25 cellular contexts compared by ENCODE assay signal in the genomic region with DNA sequence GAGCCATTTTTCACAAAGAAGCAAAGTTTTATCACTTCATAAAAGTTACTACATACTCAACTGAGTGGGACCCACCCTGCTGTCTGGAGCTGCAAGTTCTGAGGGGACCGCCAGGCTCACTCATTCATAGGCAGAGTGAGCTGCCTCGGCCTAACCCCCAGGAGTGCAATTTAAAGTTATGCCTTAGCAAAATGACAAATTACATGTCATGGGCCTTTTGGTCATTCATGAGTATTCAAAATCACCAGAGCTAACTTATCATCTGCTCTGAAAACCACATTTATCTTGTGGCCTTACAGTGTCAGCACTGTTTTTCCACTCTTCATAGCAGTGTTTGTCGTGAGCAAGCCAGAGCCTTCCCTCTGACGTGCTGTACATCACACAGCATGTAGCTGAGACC.
A peak's percentile ranks its signal among the peaks of the same experiment; 100 is the strongest.
DNase-seq lines count a peak whose midpoint lies in the region; ATAC-seq, FAIRE-seq and TF ChIP-seq lines count a peak whose summit lies in the region.
"Had no signal": no experiment of that assay in that cellular context is flagged by ENCODE, and none has a peak within 500 bp of the region (broad histone marks: within the 10 kb centered on the region; RNA-seq: fewer than 3 reads in every experiment).

No MANE protein-coding gene starts in this region.

- H3K27ac Mint-ChIP-seq in nephron = peak overlapping the region; percentile 51 to 73 (median 68)
- H3K27ac Mint-ChIP-seq: activated CD4-positive, alpha-beta T cell treated with anti-CD3 and anti-CD28 coated beads for 36 hours; activated naive CD4-positive, alpha-beta T cell treated with anti-CD3 and anti-CD28 coated beads, Interleukin-2, amount 10 ng/mL, durations not matched to agents 7 days and 5 days had no signal

- H3K27me3 Mint-ChIP-seq in nephron (ENCODE audit: low read depth) = no peaks in the 10 kb centered on the region
- H3K27me3 Mint-ChIP-seq: activated CD4-positive, alpha-beta T cell treated with anti-CD3 and anti-CD28 coated beads for 36 hours; activated naive CD4-positive, alpha-beta T cell treated with anti-CD3 and anti-CD28 coated beads, Interleukin-2, amount 10 ng/mL, durations not matched to agents 7 days and 5 days had no signal

- H2AFZ ChIP-seq in HepG2 (ENCODE audit: low read length) = no peak overlapping the region

- in situ Hi-C loops in HepG2 (cut with HindIII; ENCODE audit: extremely low pct_ligation_motif_present, low pct_unique_long_range_greater_than_20kb) = no loop called here

- no peaks in the 10 kb centered on the region for H4K20me1 ChIP-seq in HepG2 (ENCODE audit: insufficient read depth, low read length)

- peaks cover 48% of the 10 kb centered on the region for H3K4me1 Mint-ChIP-seq in nephron
- H3K4me1 Mint-ChIP-seq: activated CD4-positive, alpha-beta T cell treated with anti-CD3 and anti-CD28 coated beads for 36 hours; activated naive CD4-positive, alpha-beta T cell treated with anti-CD3 and anti-CD28 coated beads, Interleukin-2, amount 10 ng/mL, durations not matched to agents 7 days and 5 days had no signal

- H3K4me1 ChIP-seq in HepG2 (ENCODE audit: insufficient read depth, low read length) = peaks cover 8% of the 10 kb centered on the region; the same call in 1 of the 2 replicates
- peaks cover 0 to 8% (median 0%) of the 10 kb centered on the region in 4 donors for H3K4me1 ChIP-seq in right lobe of liver
- H3K4me1 ChIP-seq in aorta (ENCODE audit: control insufficient read depth in 1 of 2, insufficient read depth in 2 of 2, low read length in 2 of 2) = no peaks in the 10 kb centered on the region
- H3K4me1 ChIP-seq: A549, stomach had no signal

- no peak for DNase-seq in HepG2 (ENCODE audit: low spot score)
- DNase-seq in right lobe of liver = no peak
- DNase-seq in fibroblast of the aortic adventitia (ENCODE audit: low read depth) = peak; percentile 50
- DNase-seq in aorta = peak in 1 of 2 donors; percentile 59
- DNase-seq in T1000 (lab: John Stamatoyannopoulos, UW) = no peak
- no peak for DNase-seq in nucleus accumbens (lab: John Stamatoyannopoulos, UW)
- no peak for DNase-seq in NAMALWA (ENCODE audit: low spot score)
- DNase-seq: activated CD4-positive, alpha-beta T cell treated with anti-CD3 and anti-CD28 coated beads for 36 hours; activated naive CD4-positive, alpha-beta T cell treated with anti-CD3 and anti-CD28 coated beads, Interleukin-2, amount 10 ng/mL, durations not matched to agents 7 days and 5 days; activated T-cell treated with anti-CD3 and anti-CD28 coated beads, Interleukin-2, amount 50 U/mL, for 48 hours; BE2C; DMS53; GF-D8; islet precursor cell; Kasumi-1; NCI-H1048; NCI-H1930; NCI-H2227 treated with DMSO at 0.1 percent for 48 hours; retina; stimulated activated CD4-positive, alpha-beta T cell treated with anti-CD3 and anti-CD28 coated beads, Interleukin-15, amount 100 ng/mL, for 24 hours; stomach; upper lobe of right lung had no signal

- H3K4me3 ChIP-seq in HepG2 (replicated peaks in 1 of 3; ENCODE audit: insufficient read depth in 1 of 3, low read depth in 2 of 3, low read length in 3 of 3) (no peak overlapping the region), right lobe of liver (no peak overlapping the region), fibroblast of the aortic adventitia (ENCODE audit: low read depth, low read length) (no peak overlapping the region), aorta (ENCODE audit: low read length in 2 of 2) (no peak overlapping the region)
- H3K4me3 ChIP-seq: A549, stomach, upper lobe of right lung had no signal

- TF ChIP-seq POLR2A in HepG2 (IDR thresholded peaks at IDR 0.05; ENCODE audit: insufficient read depth in 1 of 2, low read depth in 2 of 2, low read length in 2 of 2) (no peak), right lobe of liver (IDR thresholded peaks at IDR 0.05) (no peak)

- POLR2A ChIA-PET in HepG2 (lab: Yijun Ruan, JAX) = no interaction called here

- H3K27me3 ChIP-seq in HepG2 (ENCODE audit: control insufficient read depth in 1 of 2, insufficient read depth in 2 of 2, low read length in 2 of 2) (no peaks in the 10 kb centered on the region), right lobe of liver (no peaks in the 10 kb centered on the region), aorta (ENCODE audit: control insufficient read depth in 1 of 2, insufficient read depth in 2 of 2, low read length in 1 of 2) (no peaks in the 10 kb centered on the region)
- H3K27me3 ChIP-seq: BE2C, stomach, upper lobe of right lung had no signal

- CTCF ChIA-PET in HepG2 (lab: Yijun Ruan, JAX; ENCODE audit: low intra/inter-chr PET ratio, low total read pairs) = no interaction called here

- intact Hi-C loops in HepG2 (cut with micrococcal nuclease; ENCODE audit: unreplicated experiment) (no loop called here), right lobe of liver (cut with DNase I) (no loop called here), aorta (cut with DNase I) (no loop called here)

- H3K36me3 Mint-ChIP-seq in nephron (ENCODE audit: low read depth) = peaks cover 62% of the 10 kb centered on the region

- ATAC-seq in HepG2 (no peak), right lobe of liver (no peak), aorta (ENCODE audit: low FRiP score) (peak; percentile 70)
- ATAC-seq: A549; activated CD4-positive, alpha-beta T cell treated with anti-CD3 and anti-CD28 coated beads for 36 hours; upper lobe of right lung had no signal

- BruUV-seq in HepG2 (replicated peaks; lab: Mats Ljungman, UMichigan) = no TSS peak

- 95% methylated on average over 4 of the region's 4 CpGs for WGBS in HepG2 (ENCODE audit: low lambda C conversion rate)
- WGBS in right lobe of liver (ENCODE audit: insufficient coverage, low coverage, low lambda C conversion rate, missing lambda C conversion rate) = 75% methylated on average over 4 of the region's 4 CpGs
- WGBS in aorta, 2 donors = 37 to 56% methylated on average over 4 of the region's 4 CpGs

- no peak for FAIRE-seq in HepG2 (lab: Jason Lieb, UNC)
- FAIRE-seq: A549 had no signal

- H3K9ac ChIP-seq in HepG2 (ENCODE audit: insufficient read depth, low read depth, low read length) = no peak overlapping the region

- H3K79me2 ChIP-seq in HepG2 (ENCODE audit: insufficient read depth, low read length) = no peaks in the 10 kb centered on the region

- no peak for TF ChIP-seq RAD21 in HepG2 (CRISPR knock-in tag; IDR thresholded peaks at IDR 0.05)

- peaks cover 37 to 94% of the 10 kb centered on the region in 2 experiments for H3K36me3 ChIP-seq in HepG2 (replicated peaks in 1 of 2; ENCODE audit: control insufficient read depth in 1 of 2, insufficient read depth in 2 of 2, low read length in 2 of 2)
- peaks cover 0 to 19% (median 5%) of the 10 kb centered on the region in 4 donors for H3K36me3 ChIP-seq in right lobe of liver
- peaks cover 0 to 6% of the 10 kb centered on the region in 2 donors for H3K36me3 ChIP-seq in aorta (ENCODE audit: control insufficient read depth in 1 of 2, insufficient read depth in 2 of 2, low read length in 1 of 2)
- H3K36me3 ChIP-seq: BE2C had no signal

- TF ChIP-seq EP300 in HepG2 (IDR thresholded peaks at IDR 0.05; ENCODE audit: low read depth in 2 of 2, low read length in 2 of 2) (no peak), HepG2 (CRISPR knock-in tag; IDR thresholded peaks at IDR 0.05; ENCODE audit: borderline replicate concordance) (no peak)

- H3K9me3 Mint-ChIP-seq in nephron = no peaks in the 10 kb centered on the region
- H3K9me3 Mint-ChIP-seq: activated naive CD4-positive, alpha-beta T cell treated with anti-CD3 and anti-CD28 coated beads, Interleukin-2, amount 10 ng/mL, durations not matched to agents 7 days and 5 days had no signal

- no peaks in the 10 kb centered on the region for H3K9me3 ChIP-seq in HepG2 (ENCODE audit: low read length)
- no peaks in the 10 kb centered on the region for H3K9me3 ChIP-seq in right lobe of liver
- no peaks in the 10 kb centered on the region for H3K9me3 ChIP-seq in aorta (ENCODE audit: control insufficient read depth, low read length)
- H3K9me3 ChIP-seq: A549, BE2C, stomach, upper lobe of right lung had no signal

- no peak overlapping the region for H3K4me2 ChIP-seq in HepG2 (ENCODE audit: low read depth, low read length)
- H3K4me2 ChIP-seq: A549 had no signal

- no peak overlapping the region for H3K4me3 Mint-ChIP-seq in nephron
- H3K4me3 Mint-ChIP-seq: activated CD4-positive, alpha-beta T cell treated with anti-CD3 and anti-CD28 coated beads for 36 hours; activated naive CD4-positive, alpha-beta T cell treated with anti-CD3 and anti-CD28 coated beads, Interleukin-2, amount 10 ng/mL, durations not matched to agents 7 days and 5 days had no signal

- TF ChIP-seq CTCF in HepG2 (CRISPR knock-in tag; IDR thresholded peaks at IDR 0.05) = no peak
- no peak for TF ChIP-seq CTCF in right lobe of liver (IDR thresholded peaks at IDR 0.05)
- no peak for TF ChIP-seq CTCF in fibroblast of the aortic adventitia (IDR thresholded peaks at IDR 0.05; ENCODE audit: insufficient read depth, low read length)
- TF ChIP-seq CTCF in nephron (IDR thresholded peaks at IDR 0.05; ENCODE audit: unreplicated experiment in 3 of 3) = no peak

- H3K27ac ChIP-seq in HepG2 (ENCODE audit: extremely low read length, insufficient read depth, low read length) (no peak overlapping the region), right lobe of liver (no peak overlapping the region), aorta (ENCODE audit: low read depth in 1 of 2, low read length in 2 of 2) (no peak overlapping the region)
- H3K27ac ChIP-seq: A549, RWPE1, upper lobe of right lung had no signal

TF ChIP-seq in HepG2, 621 proteins besides CTCF, POLR2A, EP300 and RAD21:
- no peak for TF ChIP-seq POLR2AphosphoS5 (IDR thresholded peaks at IDR 0.05; ENCODE audit: low read depth, low read length)
- TF ChIP-seq, protein P1, sequence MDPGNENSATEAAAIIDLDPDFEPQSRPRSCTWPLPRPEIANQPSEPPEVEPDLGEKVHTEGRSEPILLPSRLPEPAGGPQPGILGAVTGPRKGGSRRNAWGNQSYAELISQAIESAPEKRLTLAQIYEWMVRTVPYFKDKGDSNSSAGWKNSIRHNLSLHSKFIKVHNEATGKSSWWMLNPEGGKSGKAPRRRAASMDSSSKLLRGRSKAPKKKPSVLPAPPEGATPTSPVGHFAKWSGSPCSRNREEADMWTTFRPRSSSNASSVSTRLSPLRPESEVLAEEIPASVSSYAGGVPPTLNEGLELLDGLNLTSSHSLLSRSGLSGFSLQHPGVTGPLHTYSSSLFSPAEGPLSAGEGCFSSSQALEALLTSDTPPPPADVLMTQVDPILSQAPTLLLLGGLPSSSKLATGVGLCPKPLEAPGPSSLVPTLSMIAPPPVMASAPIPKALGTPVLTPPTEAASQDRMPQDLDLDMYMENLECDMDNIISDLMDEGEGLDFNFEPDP (CRISPR knock-in tag; conservative IDR thresholded peaks at IDR 0.05) = 0 out of 2 replicates have a peak, but pooled peaks have one; percentile 48
